ENCODE assay signal across 21 cellular contexts in the genomic region with DNA sequence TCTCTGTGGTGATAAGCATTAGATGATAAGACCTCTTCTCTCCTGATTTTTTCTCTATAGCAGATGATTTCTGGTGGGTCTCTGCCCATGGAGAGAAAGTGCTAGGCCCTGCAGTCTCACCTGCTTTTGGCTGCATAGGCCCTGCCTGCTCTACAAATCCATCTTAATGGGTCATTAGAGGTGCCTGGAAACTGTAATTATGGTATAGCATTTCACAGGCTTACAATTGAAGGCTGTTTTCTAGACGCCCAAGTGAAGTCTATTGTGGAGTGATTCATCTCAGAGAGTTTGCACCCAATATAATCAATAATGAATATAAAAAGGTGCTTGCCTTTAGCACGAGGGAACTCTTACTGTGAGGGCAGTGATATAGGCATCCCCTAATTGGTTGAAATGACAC. TPM values are rescaled to one million over a fixed set of nuclear protein-coding genes. Genes with fewer than 3 reads are reported as not detected.
"Had no signal": no experiment of that assay in that cellular context is flagged by ENCODE, and none has a peak within 500 bp of the region (broad histone marks: within the 10 kb centered on the region; RNA-seq: fewer than 3 reads in every experiment).

No MANE protein-coding gene starts in this region.

- H3K4me3 ChIP-seq: ascending aorta, breast epithelium, left lung, pancreas, upper lobe of left lung had no signal

- H3K27me3 ChIP-seq: ascending aorta, breast epithelium, foreskin keratinocyte, upper lobe of left lung had no signal

- ATAC-seq: activated naive CD8-positive, alpha-beta T cell treated with anti-CD3 and anti-CD28 coated beads, Interleukin-2, amount 50 U/mL, for 24 hours; activated T-helper 17 cell treated with anti-CD3 and anti-CD28 coated beads, Interleukin-2, amount 50 U/mL, for 72 hours; effector memory CD8-positive, alpha-beta T cell; foreskin keratinocyte; left lung; pancreas; sciatic nerve; stimulated activated naive CD8-positive, alpha-beta T cell treated with anti-CD3 and anti-CD28 coated beads, Interleukin-15, amount 100 ng/mL, for 72 hours had no signal

- H3K27ac ChIP-seq: ascending aorta, breast epithelium, foreskin keratinocyte, left lung, pancreas, upper lobe of left lung had no signal

- H3K36me3 ChIP-seq: ascending aorta, breast epithelium, left lung, pancreas, upper lobe of left lung had no signal

- H3K4me1 ChIP-seq: ascending aorta, breast epithelium, left lung, pancreas, upper lobe of left lung had no signal

- H3K9me3 ChIP-seq: ascending aorta, breast epithelium, left lung, pancreas, upper lobe of left lung had no signal

- DNase-seq: activated CD4-positive, alpha-beta T cell treated with anti-CD3 and anti-CD28 coated beads, Interleukin-2, amount 50 U/mL, for 48 hours; activated CD4-positive, CD25-positive, alpha-beta regulatory T cell treated with anti-CD3 and anti-CD28 coated beads, Interleukin-2, amount 50 U/mL, for 72 hours; activated naive CD4-positive, alpha-beta T cell treated with anti-CD3 and anti-CD28 coated beads for 36 hours; activated naive CD8-positive, alpha-beta T cell treated with anti-CD3 and anti-CD28 coated beads, Interleukin-2, amount 50 U/mL, for 24 hours; cerebellar nuclear complex; effector memory CD8-positive, alpha-beta T cell; foreskin keratinocyte; glutamatergic neuron; hypothalamus; kidney; left lung; mammary epithelial cell; pancreas; stimulated activated naive CD8-positive, alpha-beta T cell treated with anti-CD3 and anti-CD28 coated beads, Interleukin-15, amount 100 ng/mL, for 72 hours; upper lobe of left lung had no signal

RNA-seq across cellular contexts. Expression of gene NEUROG1, which starts 33.8 kb away (rescaled TPM):
- total RNA-seq: activated naive CD4-positive, alpha-beta T cell treated with anti-CD3 and anti-CD28 coated beads for 36 hours; activated T-helper 17 cell treated with anti-CD3 and anti-CD28 coated beads, Interleukin-2, amount 50 U/mL, for 72 hours; ascending aorta; breast epithelium; foreskin keratinocyte; kidney; left lung; mammary epithelial cell; pancreas; sciatic nerve; upper lobe of left lung had no signal

RNA-seq across cellular contexts. Expression of gene TIFAB, which starts 49.8 kb away (rescaled TPM):
- total RNA-seq: activated naive CD4-positive, alpha-beta T cell treated with anti-CD3 and anti-CD28 coated beads for 36 hours; activated T-helper 17 cell treated with anti-CD3 and anti-CD28 coated beads, Interleukin-2, amount 50 U/mL, for 72 hours; ascending aorta; breast epithelium; foreskin keratinocyte; mammary epithelial cell; neural crest cell had no signal

RNA-seq across cellular contexts. Expression of gene DCANP1, which starts 54.8 kb away (rescaled TPM):
- total RNA-seq: activated naive CD4-positive, alpha-beta T cell treated with anti-CD3 and anti-CD28 coated beads for 36 hours; activated T-helper 17 cell treated with anti-CD3 and anti-CD28 coated beads, Interleukin-2, amount 50 U/mL, for 72 hours; ascending aorta; breast epithelium; foreskin keratinocyte; kidney; mammary epithelial cell; neural crest cell; pancreas; sciatic nerve; temporal lobe had no signal
